Comparison of ENCODE assay signal across 28 cellular contexts in the genomic region with DNA sequence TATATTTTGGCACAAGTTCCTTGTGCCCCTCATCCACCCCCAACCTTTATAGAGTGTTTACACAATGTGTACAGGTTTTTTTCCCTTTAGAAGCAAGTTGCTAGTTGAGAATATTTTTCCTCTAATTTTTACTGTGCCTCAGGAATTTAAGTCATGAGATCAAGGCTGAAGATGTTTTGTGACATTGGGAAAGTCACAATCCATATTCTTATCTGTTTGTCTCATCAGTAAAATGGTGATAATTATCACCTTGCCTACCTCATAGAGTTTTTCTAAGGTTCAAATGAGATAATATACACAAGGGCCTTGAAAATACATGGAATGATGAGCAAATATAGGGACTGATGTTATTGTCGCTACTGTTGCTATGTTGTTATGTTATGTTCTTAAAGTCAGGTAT.
"Had no signal": no experiment of that assay in that cellular context is flagged by ENCODE, and none has a peak within 500 bp of the region (broad histone marks: within the 10 kb centered on the region; RNA-seq: fewer than 3 reads in every experiment).

No MANE protein-coding gene starts in this region.

- ATAC-seq: stimulated activated effector memory CD8-positive, alpha-beta T cell treated with anti-CD3 and anti-CD28 coated beads, Interleukin-12 subunit alpha, Interleukin-12 subunit beta, amount 100 ng/mL, for 72 hours; stimulated activated memory B cell treated with anti-CD40 and anti-IgM and Interleukin-4, amounts not matched to agents 10 μg/mL and 1 μg/mL and 100 μg/mL, for 72 hours; stimulated activated naive B cell treated with anti-CD40 and anti-IgM and Interleukin-4, amounts not matched to agents 10 μg/mL and 1 μg/mL and 100 μg/mL, for 72 hours; stimulated activated naive CD8-positive, alpha-beta T cell treated with anti-CD3 and anti-CD28 coated beads, Interleukin-15, amount 100 ng/mL, for 72 hours; stimulated activated naive CD8-positive, alpha-beta T cell treated with anti-CD3 and anti-CD28 coated beads, Interleukin-15, Interleukin-2, amounts not matched to agents 100 U/mL and 50 U/mL, for 24 hours; upper lobe of right lung had no signal

- H3K27ac ChIP-seq: stomach, suprapubic skin, testis, thoracic aorta, thyroid gland, tibial artery, tibial nerve, transverse colon, upper lobe of left lung, upper lobe of right lung, uterus, vagina had no signal

- H3K4me3 ChIP-seq: stomach, suprapubic skin, testis, thoracic aorta, thyroid gland, tibial artery, tibial nerve, transverse colon, upper lobe of left lung, upper lobe of right lung, uterus, vagina had no signal

- DNase-seq: stimulated activated CD4-positive, alpha-beta T cell treated with anti-CD3 and anti-CD28 coated beads, Interleukin-2, amount 100 ng/mL, for 24 hours; stimulated activated CD4-positive, alpha-beta T cell treated with anti-CD3 and anti-CD28 coated beads, Interleukin-2, amount 100 ng/mL, for 48 hours; stimulated activated CD4-positive, alpha-beta T cell treated with anti-CD3 and anti-CD28 coated beads, Interleukin-4, amount 100 ng/mL, for 1 hour; stimulated activated CD4-positive, alpha-beta T cell treated with anti-CD3 and anti-CD28 coated beads, Interleukin-4, amount 100 ng/mL, for 24 hours; stimulated activated CD4-positive, alpha-beta T cell treated with anti-CD3 and anti-CD28 coated beads, Interleukin-4, amount 100 ng/mL, for 4 hours; stimulated activated CD8-positive, alpha-beta memory T cell treated with anti-CD3 and anti-CD28 coated beads, Interleukin-4, amount 100 ng/mL, for 48 hours; stimulated activated naive B cell treated with anti-CD40 and anti-IgM and Interleukin-4, amounts not matched to agents 10 μg/mL and 1 μg/mL and 100 μg/mL, for 72 hours; stimulated activated naive CD4-positive, alpha-beta T cell; stimulated activated naive CD4-positive, alpha-beta T cell treated with Interleukin-2 at 50 U/mL for 16 hours; stimulated activated naive CD8-positive, alpha-beta T cell treated with anti-CD3 and anti-CD28 coated beads, Interleukin-15, amount 100 ng/mL, for 72 hours; stimulated activated naive CD8-positive, alpha-beta T cell treated with anti-CD3 and anti-CD28 coated beads, Interleukin-15, Interleukin-2, amounts not matched to agents 100 U/mL and 50 U/mL, for 24 hours; stomach; substantia nigra; testis; thyroid gland; tibial artery; transverse colon; upper lobe of left lung; upper lobe of right lung; uterus had no signal

- H3K4me3 Mint-ChIP-seq: stimulated activated effector memory CD8-positive, alpha-beta T cell treated with anti-CD3 and anti-CD28 coated beads, Interleukin-12 subunit alpha, Interleukin-12 subunit beta, amount 100 ng/mL, for 72 hours; stimulated activated memory B cell treated with anti-CD40 and anti-IgM and Interleukin-4, amounts not matched to agents 10 μg/mL and 1 μg/mL and 100 μg/mL, for 72 hours; stimulated activated naive B cell treated with anti-CD40 and anti-IgM and Interleukin-4, amounts not matched to agents 10 μg/mL and 1 μg/mL and 100 μg/mL, for 72 hours; stimulated activated naive CD8-positive, alpha-beta T cell treated with anti-CD3 and anti-CD28 coated beads, Interleukin-15, amount 100 ng/mL, for 72 hours; stimulated activated naive CD8-positive, alpha-beta T cell treated with anti-CD3 and anti-CD28 coated beads, Interleukin-15, Interleukin-2, amounts not matched to agents 100 ng/mL and 50 ng/mL, for 24 hours had no signal

- H3K36me3 ChIP-seq: stomach, suprapubic skin, thoracic aorta, thyroid gland, tibial artery, tibial nerve, transverse colon, upper lobe of left lung, upper lobe of right lung, uterus, vagina had no signal

- H3K4me1 Mint-ChIP-seq: stimulated activated effector memory CD8-positive, alpha-beta T cell treated with anti-CD3 and anti-CD28 coated beads, Interleukin-12 subunit alpha, Interleukin-12 subunit beta, amount 100 ng/mL, for 72 hours; stimulated activated memory B cell treated with anti-CD40 and anti-IgM and Interleukin-4, amounts not matched to agents 10 μg/mL and 1 μg/mL and 100 μg/mL, for 72 hours; stimulated activated naive B cell treated with anti-CD40 and anti-IgM and Interleukin-4, amounts not matched to agents 10 μg/mL and 1 μg/mL and 100 μg/mL, for 72 hours; stimulated activated naive CD8-positive, alpha-beta T cell treated with anti-CD3 and anti-CD28 coated beads, Interleukin-15, amount 100 ng/mL, for 72 hours had no signal

- H3K9me3 ChIP-seq: stomach, suprapubic skin, testis, thoracic aorta, thyroid gland, tibial artery, tibial nerve, transverse colon, upper lobe of left lung, upper lobe of right lung, uterus, vagina had no signal

- H3K27me3 ChIP-seq: stomach, suprapubic skin, testis, thyroid gland, tibial artery, transverse colon, upper lobe of left lung, upper lobe of right lung, uterus, vagina had no signal

- H3K4me1 ChIP-seq: stomach, suprapubic skin, testis, thyroid gland, tibial artery, tibial nerve, transverse colon, upper lobe of left lung, upper lobe of right lung, uterus, vagina had no signal

- H3K27ac Mint-ChIP-seq: stimulated activated effector memory CD8-positive, alpha-beta T cell treated with anti-CD3 and anti-CD28 coated beads, Interleukin-12 subunit alpha, Interleukin-12 subunit beta, amount 100 ng/mL, for 72 hours; stimulated activated memory B cell treated with anti-CD40 and anti-IgM and Interleukin-4, amounts not matched to agents 10 μg/mL and 1 μg/mL and 100 μg/mL, for 72 hours; stimulated activated naive B cell treated with anti-CD40 and anti-IgM and Interleukin-4, amounts not matched to agents 10 μg/mL and 1 μg/mL and 100 μg/mL, for 72 hours; stimulated activated naive CD8-positive, alpha-beta T cell treated with anti-CD3 and anti-CD28 coated beads, Interleukin-15, amount 100 ng/mL, for 72 hours; stimulated activated naive CD8-positive, alpha-beta T cell treated with anti-CD3 and anti-CD28 coated beads, Interleukin-15, Interleukin-2, amounts not matched to agents 100 ng/mL and 50 ng/mL, for 24 hours had no signal

- H3K36me3 Mint-ChIP-seq: stimulated activated effector memory CD8-positive, alpha-beta T cell treated with anti-CD3 and anti-CD28 coated beads, Interleukin-12 subunit alpha, Interleukin-12 subunit beta, amount 100 ng/mL, for 72 hours; stimulated activated memory B cell treated with anti-CD40 and anti-IgM and Interleukin-4, amounts not matched to agents 10 μg/mL and 1 μg/mL and 100 μg/mL, for 72 hours; stimulated activated naive B cell treated with anti-CD40 and anti-IgM and Interleukin-4, amounts not matched to agents 10 μg/mL and 1 μg/mL and 100 μg/mL, for 72 hours had no signal

- FAIRE-seq: urothelium cell line had no signal

- H3K9me3 Mint-ChIP-seq: stimulated activated effector memory CD8-positive, alpha-beta T cell treated with anti-CD3 and anti-CD28 coated beads, Interleukin-12 subunit alpha, Interleukin-12 subunit beta, amount 100 ng/mL, for 72 hours; stimulated activated memory B cell treated with anti-CD40 and anti-IgM and Interleukin-4, amounts not matched to agents 10 μg/mL and 1 μg/mL and 100 μg/mL, for 72 hours; stimulated activated naive B cell treated with anti-CD40 and anti-IgM and Interleukin-4, amounts not matched to agents 10 μg/mL and 1 μg/mL and 100 μg/mL, for 72 hours; stimulated activated naive CD8-positive, alpha-beta T cell treated with anti-CD3 and anti-CD28 coated beads, Interleukin-15, amount 100 ng/mL, for 72 hours; stimulated activated naive CD8-positive, alpha-beta T cell treated with anti-CD3 and anti-CD28 coated beads, Interleukin-15, Interleukin-2, amounts not matched to agents 100 ng/mL and 50 ng/mL, for 24 hours had no signal

- H3K27me3 Mint-ChIP-seq: stimulated activated memory B cell treated with anti-CD40 and anti-IgM and Interleukin-4, amounts not matched to agents 10 μg/mL and 1 μg/mL and 100 μg/mL, for 72 hours; stimulated activated naive B cell treated with anti-CD40 and anti-IgM and Interleukin-4, amounts not matched to agents 10 μg/mL and 1 μg/mL and 100 μg/mL, for 72 hours; stimulated activated naive CD8-positive, alpha-beta T cell treated with anti-CD3 and anti-CD28 coated beads, Interleukin-15, amount 100 ng/mL, for 72 hours; stimulated activated naive CD8-positive, alpha-beta T cell treated with anti-CD3 and anti-CD28 coated beads, Interleukin-15, Interleukin-2, amounts not matched to agents 100 ng/mL and 50 ng/mL, for 24 hours had no signal
